Comparison of ENCODE assay signal across 14 cellular contexts in the genomic region with DNA sequence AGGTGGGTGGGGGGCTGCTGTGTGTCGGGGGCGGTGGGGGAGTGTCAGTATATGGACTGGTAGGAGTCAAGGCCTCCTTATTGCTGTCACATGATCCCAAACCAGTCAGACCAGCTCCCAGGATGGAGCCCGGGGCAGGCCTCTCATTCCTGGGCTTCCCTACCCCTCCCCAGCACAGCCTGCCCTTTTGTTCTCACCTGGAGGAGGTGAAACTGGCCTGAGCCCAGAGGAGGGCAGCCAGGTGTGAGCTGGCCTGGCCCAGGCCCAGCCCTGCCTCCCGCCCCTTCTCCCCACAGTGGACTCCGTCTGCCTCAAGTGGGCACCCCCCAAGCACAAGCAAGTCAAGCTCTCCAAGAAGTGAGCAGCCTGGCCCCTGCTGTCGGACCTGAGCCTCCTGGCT. TPM values are rescaled to one million over a fixed set of nuclear protein-coding genes. Genes with fewer than 3 reads are reported as not detected.
DNase-seq lines count a peak whose midpoint lies in the region; TF ChIP-seq lines count a peak whose summit lies in the region.
"Had no signal": no experiment of that assay in that cellular context is flagged by ENCODE, and none has a peak within 500 bp of the region (broad histone marks: within the 10 kb centered on the region; RNA-seq: fewer than 3 reads in every experiment).

No MANE protein-coding gene starts in this region.

- H3K4me1 Mint-ChIP-seq in CD14-positive monocyte, result peaks cover 76% of the 10 kb centered on the region

- H3K4me1 ChIP-seq in esophagus (ENCODE audit: control insufficient read depth in 2 of 2, insufficient read depth in 2 of 2, low read length in 1 of 2) (peaks cover 8 to 43% of the 10 kb centered on the region in 2 donors), muscle layer of duodenum (ENCODE audit: control insufficient read depth in 1 of 2, insufficient read depth in 2 of 2, low read length in 2 of 2) (peaks cover 6 to 7% of the 10 kb centered on the region in 2 donors), uterus (peaks cover 0 to 11% of the 10 kb centered on the region in 2 donors), left ventricle myocardium inferior (peaks cover 40% of the 10 kb centered on the region)

- H3K36me3 ChIP-seq in esophagus (ENCODE audit: control insufficient read depth in 2 of 2, insufficient read depth in 2 of 2, low read length in 1 of 2), result peaks cover 6 to 38% of the 10 kb centered on the region in 2 donors
- peaks cover 26 to 39% of the 10 kb centered on the region in 2 donors for H3K36me3 ChIP-seq in muscle layer of duodenum (ENCODE audit: control insufficient read depth in 1 of 2, insufficient read depth in 2 of 2, low read length in 2 of 2)
- H3K36me3 ChIP-seq in uterus, result no peaks in the 10 kb centered on the region
- H3K36me3 ChIP-seq in left ventricle myocardium inferior, result peaks cover 62% of the 10 kb centered on the region

- H3K4me3 Mint-ChIP-seq in CD14-positive monocyte, result peak overlapping the region in 1 of 2 donors; percentile 62
- H3K4me3 Mint-ChIP-seq: activated naive CD8-positive, alpha-beta T cell treated with anti-CD3 and anti-CD28 coated beads, Interleukin-2, amount 10 ng/mL, durations not matched to agents 7 days and 5 days had no signal

- intact Hi-C loops in CD14-positive monocyte (cut with micrococcal nuclease) (no loop called here), uterus (cut with DNase I; ENCODE audit: low total_unique reads) (no loop called here), left ventricle myocardium inferior (cut with micrococcal nuclease) (no loop called here)

- H3K9me3 Mint-ChIP-seq in CD14-positive monocyte, result peaks cover 0 to 2% (median 0%) of the 10 kb centered on the region in 7 donors
- H3K9me3 Mint-ChIP-seq: activated naive CD8-positive, alpha-beta T cell treated with anti-CD3 and anti-CD28 coated beads, Interleukin-2, amount 10 ng/mL, durations not matched to agents 7 days and 5 days had no signal

- H3K9me3 ChIP-seq in esophagus (ENCODE audit: control insufficient read depth in 2 of 2, insufficient read depth in 1 of 2, low read depth in 1 of 2, low read length in 1 of 2), result no peaks in the 10 kb centered on the region
- H3K9me3 ChIP-seq in muscle layer of duodenum (ENCODE audit: control insufficient read depth in 1 of 2, low read length in 2 of 2), result no peaks in the 10 kb centered on the region
- no peaks in the 10 kb centered on the region for H3K9me3 ChIP-seq in uterus
- H3K9me3 ChIP-seq in left ventricle myocardium inferior (replicated peaks), result no peaks in the 10 kb centered on the region
- H3K9me3 ChIP-seq: gastroesophageal sphincter had no signal

- TF ChIP-seq POLR2A in uterus (IDR thresholded peaks at IDR 0.05), result no peak

- H3K27ac Mint-ChIP-seq in CD14-positive monocyte, result peak overlapping the region; percentile 98 to 100 (median 99)
- H3K27ac Mint-ChIP-seq: activated naive CD8-positive, alpha-beta T cell treated with anti-CD3 and anti-CD28 coated beads, Interleukin-2, amount 10 ng/mL, durations not matched to agents 7 days and 5 days had no signal

- no peaks in the 10 kb centered on the region for H3K27me3 ChIP-seq in esophagus (ENCODE audit: control insufficient read depth in 1 of 2, insufficient read depth in 2 of 2, low read length in 2 of 2)
- no peaks in the 10 kb centered on the region for H3K27me3 ChIP-seq in muscle layer of duodenum (ENCODE audit: low read depth, low read length)
- no peaks in the 10 kb centered on the region for H3K27me3 ChIP-seq in uterus
- no peaks in the 10 kb centered on the region for H3K27me3 ChIP-seq in left ventricle myocardium inferior (ENCODE audit: low read depth)

- peak overlapping the region; percentile 92 to 93 for H3K27ac ChIP-seq in esophagus (ENCODE audit: low read depth in 2 of 2, low read length in 1 of 2)
- H3K27ac ChIP-seq in muscle layer of duodenum (ENCODE audit: low read length), result peak overlapping the region; percentile 94
- H3K27ac ChIP-seq in uterus, result no peak overlapping the region
- no peak overlapping the region for H3K27ac ChIP-seq in left ventricle myocardium inferior (replicated peaks)

- H3K27me3 Mint-ChIP-seq in CD14-positive monocyte (ENCODE audit: low read depth in 3 of 3), result peaks cover 0 to 4% (median 0%) of the 10 kb centered on the region in 3 donors
- H3K27me3 Mint-ChIP-seq: activated naive CD8-positive, alpha-beta T cell treated with anti-CD3 and anti-CD28 coated beads, Interleukin-2, amount 10 ng/mL, durations not matched to agents 7 days and 5 days had no signal

- TF ChIP-seq CTCF in CD14-positive monocyte (IDR thresholded peaks at IDR 0.05), result no peak
- no peak for TF ChIP-seq CTCF in uterus (IDR thresholded peaks at IDR 0.05)
- TF ChIP-seq CTCF in left ventricle myocardium inferior (IDR thresholded peaks at IDR 0.05; ENCODE audit: borderline replicate concordance), result no peak

- peaks cover 52 to 61% of the 10 kb centered on the region in 2 donors for H3K36me3 Mint-ChIP-seq in CD14-positive monocyte

- H3K4me3 ChIP-seq in esophagus (ENCODE audit: low read depth in 1 of 2, low read length in 2 of 2) (peak overlapping the region; percentile 15 to 39), muscle layer of duodenum (ENCODE audit: low read depth in 1 of 2, low read length in 2 of 2) (no peak overlapping the region), uterus (no peak overlapping the region), left ventricle myocardium inferior (no peak overlapping the region)
- H3K4me3 ChIP-seq: gastroesophageal sphincter had no signal

- 50 to 54% methylated on average over 6 of the region's 6 CpGs for WGBS in esophagus, 2 donors

- DNase-seq in CD14-positive monocyte (ENCODE audit: low spot score) (no peak), NCI-H2029 (lab: John Stamatoyannopoulos, UW) (peak; percentile 78), NCI-H1436 (lab: John Stamatoyannopoulos, UW) (no peak), uterus (no peak), AG08395 (ENCODE audit: low spot score) (no peak), left ventricle myocardium inferior (no peak)
- DNase-seq: activated naive CD8-positive, alpha-beta T cell treated with anti-CD3 and anti-CD28 coated beads, Interleukin-2, amount 10 ng/mL, durations not matched to agents 7 days and 5 days; DND-41; KG1; NCI-H2171 had no signal

RNA-seq across cellular contexts. Expression of a gene that starts 4.6 kb away (rescaled TPM):
- not detected for polyA plus RNA-seq in CD14-positive monocyte
- polyA plus RNA-seq in esophagus, result 100 to 1,000 TPM in 1 of 2 donors, 10 to 100 TPM in 1; 64.3 to 201 TPM
- 1 to 10 TPM in 1 of 4 donors, under 1 TPM in 1, not detected in 2; 0.26 to 8.7 TPM for total RNA-seq in uterus
- total RNA-seq in left ventricle myocardium inferior, result not detected
- total RNA-seq: activated naive CD8-positive, alpha-beta T cell treated with anti-CD3 and anti-CD28 coated beads, Interleukin-2, amount 10 ng/mL, durations not matched to agents 7 days and 5 days; dermis microvascular lymphatic vessel endothelial cell had no signal

RNA-seq across cellular contexts. Expression of a gene that starts 13.4 kb away (rescaled TPM):
- polyA plus RNA-seq in CD14-positive monocyte, result 10 to 100 TPM; 34.5 to 42.0 TPM
- 10 to 100 TPM; 28.3 to 33.6 TPM for polyA plus RNA-seq in esophagus
- 100 to 1,000 TPM in 1 of 4 donors, 10 to 100 TPM in 3; 63.0 to 101 (median 77.8) TPM for total RNA-seq in uterus
- 72.0 TPM for total RNA-seq in left ventricle myocardium inferior

RNA-seq across cellular contexts. Expression of a gene that starts 19.0 kb away (rescaled TPM):
- polyA plus RNA-seq in CD14-positive monocyte (1 to 10 TPM; 3.1 to 4.2 TPM), esophagus (1 to 10 TPM; 1.7 to 2.4 TPM)
- total RNA-seq in uterus (under 1 TPM in 2 of 4 donors, not detected in 2; 0.48 to 0.76 TPM), left ventricle myocardium inferior (1.4 TPM)

RNA-seq across cellular contexts. Expression of a gene that starts 22.7 kb away (rescaled TPM):
- 10 to 100 TPM; 76.5 to 93.5 TPM for polyA plus RNA-seq in CD14-positive monocyte
- 10 to 100 TPM; 13.0 to 23.1 TPM for polyA plus RNA-seq in esophagus
- 10 to 100 TPM; 15.3 to 32.1 (median 21.9) TPM for total RNA-seq in uterus
- 75.9 TPM for total RNA-seq in left ventricle myocardium inferior

RNA-seq across cellular contexts. Expression of a gene that starts 36.3 kb away (rescaled TPM):
- polyA plus RNA-seq in CD14-positive monocyte (100 to 1,000 TPM in 1 of 2 donors, 10 to 100 TPM in 1; 91.2 to 113 TPM), esophagus (10 to 100 TPM; 18.5 to 39.2 TPM)
- total RNA-seq in uterus (10 to 100 TPM; 68.7 to 81.8 (median 73.5) TPM), left ventricle myocardium inferior (39.5 TPM)

Comparison
In these comparisons a context has a peak if more than half of its experiments do, and no peak if none do; other contexts are left out.
1. H3K27ac ChIP-seq: peak in esophagus (2 of 2) and muscle layer of duodenum (single experiment); none in uterus (0 of 2) and left ventricle myocardium inferior (single experiment).
2. H3K4me3 ChIP-seq: peak in esophagus (2 of 2); none in muscle layer of duodenum (0 of 2), uterus (0 of 2) and left ventricle myocardium inferior (single experiment).